ENCODE assay signal across 1 cellular context in the genomic region with DNA sequence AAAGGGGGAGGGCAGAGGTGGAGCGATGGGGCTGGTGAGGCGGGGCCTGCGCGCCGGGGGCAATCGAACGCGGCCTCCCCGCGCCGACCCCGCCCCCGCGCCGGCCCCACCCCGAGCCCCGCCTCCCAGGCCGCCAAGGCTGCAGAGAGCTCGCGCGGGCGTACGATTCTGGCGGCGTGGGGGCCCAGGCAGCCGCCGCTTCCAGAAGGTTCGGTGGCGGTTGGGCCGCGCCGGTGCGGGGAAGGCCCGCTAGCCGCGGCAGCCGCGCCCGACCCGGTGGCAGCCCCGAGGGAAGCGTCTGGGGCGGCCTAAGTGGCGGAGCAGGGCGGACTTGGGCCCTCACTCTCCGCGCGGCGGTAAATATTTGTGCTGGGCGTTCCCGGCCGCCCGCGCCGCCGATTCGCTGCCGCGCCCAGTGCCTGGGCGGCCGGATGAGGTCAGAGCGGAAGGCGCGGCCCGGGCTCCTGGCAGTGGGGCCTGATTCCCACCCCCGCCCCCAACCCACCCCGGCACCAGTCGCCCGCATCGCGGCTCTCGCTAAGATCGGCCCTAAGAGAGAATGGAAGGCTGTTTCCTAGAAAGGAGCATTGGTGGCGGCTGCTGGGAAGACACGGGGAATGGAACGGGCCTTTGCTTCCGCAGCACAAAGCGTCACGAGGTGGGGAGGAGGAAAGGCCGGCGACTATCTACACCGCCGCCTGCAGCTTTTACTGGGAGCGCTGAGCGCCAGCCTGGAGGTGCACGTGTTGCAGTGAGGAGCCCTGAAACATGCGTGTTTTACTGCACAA.
TF ChIP-seq lines count a peak whose summit lies in the region.

A gene with protein sequence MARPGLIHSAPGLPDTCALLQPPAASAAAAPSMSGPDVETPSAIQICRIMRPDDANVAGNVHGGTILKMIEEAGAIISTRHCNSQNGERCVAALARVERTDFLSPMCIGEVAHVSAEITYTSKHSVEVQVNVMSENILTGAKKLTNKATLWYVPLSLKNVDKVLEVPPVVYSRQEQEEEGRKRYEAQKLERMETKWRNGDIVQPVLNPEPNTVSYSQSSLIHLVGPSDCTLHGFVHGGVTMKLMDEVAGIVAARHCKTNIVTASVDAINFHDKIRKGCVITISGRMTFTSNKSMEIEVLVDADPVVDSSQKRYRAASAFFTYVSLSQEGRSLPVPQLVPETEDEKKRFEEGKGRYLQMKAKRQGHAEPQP (minus strand): TSS at position 368 of the 788 bp plus-strand sequence. CDS start 368 bp downstream, outside the sequence.

TF ChIP-seq in K562, 482 proteins besides CTCF, POLR2A, EP300 and RAD21 (continued from another document and continues in another):
- TF ChIP-seq, protein P1, sequence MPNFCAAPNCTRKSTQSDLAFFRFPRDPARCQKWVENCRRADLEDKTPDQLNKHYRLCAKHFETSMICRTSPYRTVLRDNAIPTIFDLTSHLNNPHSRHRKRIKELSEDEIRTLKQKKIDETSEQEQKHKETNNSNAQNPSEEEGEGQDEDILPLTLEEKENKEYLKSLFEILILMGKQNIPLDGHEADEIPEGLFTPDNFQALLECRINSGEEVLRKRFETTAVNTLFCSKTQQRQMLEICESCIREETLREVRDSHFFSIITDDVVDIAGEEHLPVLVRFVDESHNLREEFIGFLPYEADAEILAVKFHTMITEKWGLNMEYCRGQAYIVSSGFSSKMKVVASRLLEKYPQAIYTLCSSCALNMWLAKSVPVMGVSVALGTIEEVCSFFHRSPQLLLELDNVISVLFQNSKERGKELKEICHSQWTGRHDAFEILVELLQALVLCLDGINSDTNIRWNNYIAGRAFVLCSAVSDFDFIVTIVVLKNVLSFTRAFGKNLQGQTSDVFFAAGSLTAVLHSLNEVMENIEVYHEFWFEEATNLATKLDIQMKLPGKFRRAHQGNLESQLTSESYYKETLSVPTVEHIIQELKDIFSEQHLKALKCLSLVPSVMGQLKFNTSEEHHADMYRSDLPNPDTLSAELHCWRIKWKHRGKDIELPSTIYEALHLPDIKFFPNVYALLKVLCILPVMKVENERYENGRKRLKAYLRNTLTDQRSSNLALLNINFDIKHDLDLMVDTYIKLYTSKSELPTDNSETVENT (CRISPR knock-in tag; IDR thresholded peaks at IDR 0.05): peak; percentile 77
- TF ChIP-seq SMARCE1 (IDR thresholded peaks at IDR 0.05) (peak; percentile 69; the same call in 1 of the 2 replicates), U2AF1 (optimal IDR thresholded peaks at IDR 0.05; ENCODE audit: low read depth, low read length) (no peak), TCF3 (CRISPR knock-in tag; IDR thresholded peaks at IDR 0.05) (peak; percentile 22; the same call in 1 of the 2 replicates), SMARCC2 (IDR thresholded peaks at IDR 0.05; ENCODE audit: low read depth) (peak; percentile 47; the same call in 1 of the 2 replicates), IFI16 (CRISPR knock-in tag; IDR thresholded peaks at IDR 0.05) (no peak), ARHGAP35 (IDR thresholded peaks at IDR 0.05; ENCODE audit: partially characterized antibody) (no peak), ESRRA (IDR thresholded peaks at IDR 0.05; ENCODE audit: borderline replicate concordance, low read depth) (peak; percentile 6; the same call in 1 of the 2 replicates), ZNF76 (CRISPR knock-in tag; IDR thresholded peaks at IDR 0.05; ENCODE audit: borderline replicate concordance) (no peak), SRSF1 (IDR thresholded peaks at IDR 0.05; ENCODE audit: low read depth, low read length) (no peak), RHOXF2B (CRISPR knock-in tag; conservative IDR thresholded peaks at IDR 0.05) (no peak), ZBTB17 (CRISPR knock-in tag; IDR thresholded peaks at IDR 0.05) (no peak), NBN (IDR thresholded peaks at IDR 0.05; ENCODE audit: low read depth) (peak; percentile 63; the same call in 1 of the 2 replicates), DNMT1 (IDR thresholded peaks at IDR 0.05) (no peak), GABPB2 (CRISPR knock-in tag; conservative IDR thresholded peaks at IDR 0.05) (no peak), ZBED1 (IDR thresholded peaks at IDR 0.05) (no peak), RBM39 (optimal IDR thresholded peaks at IDR 0.05; ENCODE audit: low read depth, low read length) (peak; percentile 92), TEAD4 (IDR thresholded peaks at IDR 0.05; ENCODE audit: low read length) (peak; percentile 6; the same call in 1 of the 2 replicates), TEAD4 (CRISPR knock-in tag; IDR thresholded peaks at IDR 0.05; ENCODE audit: borderline replicate concordance) (peak; percentile 63; the same call in 1 of the 2 replicates), ZNF239 (CRISPR knock-in tag; IDR thresholded peaks at IDR 0.05) (no peak), CBFA2T2 (conservative IDR thresholded peaks at IDR 0.05) (peak; percentile 27; the same call in 1 of the 2 replicates), ARID2 (IDR thresholded peaks at IDR 0.05) (no peak)
- TF ChIP-seq, protein P2, sequence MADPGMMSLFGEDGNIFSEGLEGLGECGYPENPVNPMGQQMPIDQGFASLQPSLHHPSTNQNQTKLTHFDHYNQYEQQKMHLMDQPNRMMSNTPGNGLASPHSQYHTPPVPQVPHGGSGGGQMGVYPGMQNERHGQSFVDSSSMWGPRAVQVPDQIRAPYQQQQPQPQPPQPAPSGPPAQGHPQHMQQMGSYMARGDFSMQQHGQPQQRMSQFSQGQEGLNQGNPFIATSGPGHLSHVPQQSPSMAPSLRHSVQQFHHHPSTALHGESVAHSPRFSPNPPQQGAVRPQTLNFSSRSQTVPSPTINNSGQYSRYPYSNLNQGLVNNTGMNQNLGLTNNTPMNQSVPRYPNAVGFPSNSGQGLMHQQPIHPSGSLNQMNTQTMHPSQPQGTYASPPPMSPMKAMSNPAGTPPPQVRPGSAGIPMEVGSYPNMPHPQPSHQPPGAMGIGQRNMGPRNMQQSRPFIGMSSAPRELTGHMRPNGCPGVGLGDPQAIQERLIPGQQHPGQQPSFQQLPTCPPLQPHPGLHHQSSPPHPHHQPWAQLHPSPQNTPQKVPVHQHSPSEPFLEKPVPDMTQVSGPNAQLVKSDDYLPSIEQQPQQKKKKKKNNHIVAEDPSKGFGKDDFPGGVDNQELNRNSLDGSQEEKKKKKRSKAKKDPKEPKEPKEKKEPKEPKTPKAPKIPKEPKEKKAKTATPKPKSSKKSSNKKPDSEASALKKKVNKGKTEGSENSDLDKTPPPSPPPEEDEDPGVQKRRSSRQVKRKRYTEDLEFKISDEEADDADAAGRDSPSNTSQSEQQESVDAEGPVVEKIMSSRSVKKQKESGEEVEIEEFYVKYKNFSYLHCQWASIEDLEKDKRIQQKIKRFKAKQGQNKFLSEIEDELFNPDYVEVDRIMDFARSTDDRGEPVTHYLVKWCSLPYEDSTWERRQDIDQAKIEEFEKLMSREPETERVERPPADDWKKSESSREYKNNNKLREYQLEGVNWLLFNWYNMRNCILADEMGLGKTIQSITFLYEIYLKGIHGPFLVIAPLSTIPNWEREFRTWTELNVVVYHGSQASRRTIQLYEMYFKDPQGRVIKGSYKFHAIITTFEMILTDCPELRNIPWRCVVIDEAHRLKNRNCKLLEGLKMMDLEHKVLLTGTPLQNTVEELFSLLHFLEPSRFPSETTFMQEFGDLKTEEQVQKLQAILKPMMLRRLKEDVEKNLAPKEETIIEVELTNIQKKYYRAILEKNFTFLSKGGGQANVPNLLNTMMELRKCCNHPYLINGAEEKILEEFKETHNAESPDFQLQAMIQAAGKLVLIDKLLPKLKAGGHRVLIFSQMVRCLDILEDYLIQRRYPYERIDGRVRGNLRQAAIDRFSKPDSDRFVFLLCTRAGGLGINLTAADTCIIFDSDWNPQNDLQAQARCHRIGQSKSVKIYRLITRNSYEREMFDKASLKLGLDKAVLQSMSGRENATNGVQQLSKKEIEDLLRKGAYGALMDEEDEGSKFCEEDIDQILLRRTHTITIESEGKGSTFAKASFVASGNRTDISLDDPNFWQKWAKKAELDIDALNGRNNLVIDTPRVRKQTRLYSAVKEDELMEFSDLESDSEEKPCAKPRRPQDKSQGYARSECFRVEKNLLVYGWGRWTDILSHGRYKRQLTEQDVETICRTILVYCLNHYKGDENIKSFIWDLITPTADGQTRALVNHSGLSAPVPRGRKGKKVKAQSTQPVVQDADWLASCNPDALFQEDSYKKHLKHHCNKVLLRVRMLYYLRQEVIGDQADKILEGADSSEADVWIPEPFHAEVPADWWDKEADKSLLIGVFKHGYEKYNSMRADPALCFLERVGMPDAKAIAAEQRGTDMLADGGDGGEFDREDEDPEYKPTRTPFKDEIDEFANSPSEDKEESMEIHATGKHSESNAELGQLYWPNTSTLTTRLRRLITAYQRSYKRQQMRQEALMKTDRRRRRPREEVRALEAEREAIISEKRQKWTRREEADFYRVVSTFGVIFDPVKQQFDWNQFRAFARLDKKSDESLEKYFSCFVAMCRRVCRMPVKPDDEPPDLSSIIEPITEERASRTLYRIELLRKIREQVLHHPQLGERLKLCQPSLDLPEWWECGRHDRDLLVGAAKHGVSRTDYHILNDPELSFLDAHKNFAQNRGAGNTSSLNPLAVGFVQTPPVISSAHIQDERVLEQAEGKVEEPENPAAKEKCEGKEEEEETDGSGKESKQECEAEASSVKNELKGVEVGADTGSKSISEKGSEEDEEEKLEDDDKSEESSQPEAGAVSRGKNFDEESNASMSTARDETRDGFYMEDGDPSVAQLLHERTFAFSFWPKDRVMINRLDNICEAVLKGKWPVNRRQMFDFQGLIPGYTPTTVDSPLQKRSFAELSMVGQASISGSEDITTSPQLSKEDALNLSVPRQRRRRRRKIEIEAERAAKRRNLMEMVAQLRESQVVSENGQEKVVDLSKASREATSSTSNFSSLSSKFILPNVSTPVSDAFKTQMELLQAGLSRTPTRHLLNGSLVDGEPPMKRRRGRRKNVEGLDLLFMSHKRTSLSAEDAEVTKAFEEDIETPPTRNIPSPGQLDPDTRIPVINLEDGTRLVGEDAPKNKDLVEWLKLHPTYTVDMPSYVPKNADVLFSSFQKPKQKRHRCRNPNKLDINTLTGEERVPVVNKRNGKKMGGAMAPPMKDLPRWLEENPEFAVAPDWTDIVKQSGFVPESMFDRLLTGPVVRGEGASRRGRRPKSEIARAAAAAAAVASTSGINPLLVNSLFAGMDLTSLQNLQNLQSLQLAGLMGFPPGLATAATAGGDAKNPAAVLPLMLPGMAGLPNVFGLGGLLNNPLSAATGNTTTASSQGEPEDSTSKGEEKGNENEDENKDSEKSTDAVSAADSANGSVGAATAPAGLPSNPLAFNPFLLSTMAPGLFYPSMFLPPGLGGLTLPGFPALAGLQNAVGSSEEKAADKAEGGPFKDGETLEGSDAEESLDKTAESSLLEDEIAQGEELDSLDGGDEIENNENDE (IDR thresholded peaks at IDR 0.05; ENCODE audit: low read depth, low read length): no peak
- TF ChIP-seq, protein P3, sequence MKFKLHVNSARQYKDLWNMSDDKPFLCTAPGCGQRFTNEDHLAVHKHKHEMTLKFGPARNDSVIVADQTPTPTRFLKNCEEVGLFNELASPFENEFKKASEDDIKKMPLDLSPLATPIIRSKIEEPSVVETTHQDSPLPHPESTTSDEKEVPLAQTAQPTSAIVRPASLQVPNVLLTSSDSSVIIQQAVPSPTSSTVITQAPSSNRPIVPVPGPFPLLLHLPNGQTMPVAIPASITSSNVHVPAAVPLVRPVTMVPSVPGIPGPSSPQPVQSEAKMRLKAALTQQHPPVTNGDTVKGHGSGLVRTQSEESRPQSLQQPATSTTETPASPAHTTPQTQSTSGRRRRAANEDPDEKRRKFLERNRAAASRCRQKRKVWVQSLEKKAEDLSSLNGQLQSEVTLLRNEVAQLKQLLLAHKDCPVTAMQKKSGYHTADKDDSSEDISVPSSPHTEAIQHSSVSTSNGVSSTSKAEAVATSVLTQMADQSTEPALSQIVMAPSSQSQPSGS (CRISPR knock-in tag; IDR thresholded peaks at IDR 0.05): peak; percentile 79
- TF ChIP-seq, protein P4, sequence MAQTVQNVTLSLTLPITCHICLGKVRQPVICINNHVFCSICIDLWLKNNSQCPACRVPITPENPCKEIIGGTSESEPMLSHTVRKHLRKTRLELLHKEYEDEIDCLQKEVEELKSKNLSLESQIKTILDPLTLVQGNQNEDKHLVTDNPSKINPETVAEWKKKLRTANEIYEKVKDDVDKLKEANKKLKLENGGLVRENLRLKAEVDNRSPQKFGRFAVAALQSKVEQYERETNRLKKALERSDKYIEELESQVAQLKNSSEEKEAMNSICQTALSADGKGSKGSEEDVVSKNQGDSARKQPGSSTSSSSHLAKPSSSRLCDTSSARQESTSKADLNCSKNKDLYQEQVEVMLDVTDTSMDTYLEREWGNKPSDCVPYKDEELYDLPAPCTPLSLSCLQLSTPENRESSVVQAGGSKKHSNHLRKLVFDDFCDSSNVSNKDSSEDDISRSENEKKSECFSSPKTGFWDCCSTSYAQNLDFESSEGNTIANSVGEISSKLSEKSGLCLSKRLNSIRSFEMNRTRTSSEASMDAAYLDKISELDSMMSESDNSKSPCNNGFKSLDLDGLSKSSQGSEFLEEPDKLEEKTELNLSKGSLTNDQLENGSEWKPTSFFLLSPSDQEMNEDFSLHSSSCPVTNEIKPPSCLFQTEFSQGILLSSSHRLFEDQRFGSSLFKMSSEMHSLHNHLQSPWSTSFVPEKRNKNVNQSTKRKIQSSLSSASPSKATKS (CRISPR knock-in tag; IDR thresholded peaks at IDR 0.05): no peak
- TF ChIP-seq, protein P5, sequence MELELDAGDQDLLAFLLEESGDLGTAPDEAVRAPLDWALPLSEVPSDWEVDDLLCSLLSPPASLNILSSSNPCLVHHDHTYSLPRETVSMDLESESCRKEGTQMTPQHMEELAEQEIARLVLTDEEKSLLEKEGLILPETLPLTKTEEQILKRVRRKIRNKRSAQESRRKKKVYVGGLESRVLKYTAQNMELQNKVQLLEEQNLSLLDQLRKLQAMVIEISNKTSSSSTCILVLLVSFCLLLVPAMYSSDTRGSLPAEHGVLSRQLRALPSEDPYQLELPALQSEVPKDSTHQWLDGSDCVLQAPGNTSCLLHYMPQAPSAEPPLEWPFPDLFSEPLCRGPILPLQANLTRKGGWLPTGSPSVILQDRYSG (tag; conservative IDR thresholded peaks at IDR 0.05; ENCODE audit: low read depth): no peak
- TF ChIP-seq, protein P6, sequence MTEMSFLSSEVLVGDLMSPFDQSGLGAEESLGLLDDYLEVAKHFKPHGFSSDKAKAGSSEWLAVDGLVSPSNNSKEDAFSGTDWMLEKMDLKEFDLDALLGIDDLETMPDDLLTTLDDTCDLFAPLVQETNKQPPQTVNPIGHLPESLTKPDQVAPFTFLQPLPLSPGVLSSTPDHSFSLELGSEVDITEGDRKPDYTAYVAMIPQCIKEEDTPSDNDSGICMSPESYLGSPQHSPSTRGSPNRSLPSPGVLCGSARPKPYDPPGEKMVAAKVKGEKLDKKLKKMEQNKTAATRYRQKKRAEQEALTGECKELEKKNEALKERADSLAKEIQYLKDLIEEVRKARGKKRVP (CRISPR knock-in tag; IDR thresholded peaks at IDR 0.05): 0 out of 2 replicates have a peak, but pooled peaks have one; percentile 19
- TF ChIP-seq, protein P7, sequence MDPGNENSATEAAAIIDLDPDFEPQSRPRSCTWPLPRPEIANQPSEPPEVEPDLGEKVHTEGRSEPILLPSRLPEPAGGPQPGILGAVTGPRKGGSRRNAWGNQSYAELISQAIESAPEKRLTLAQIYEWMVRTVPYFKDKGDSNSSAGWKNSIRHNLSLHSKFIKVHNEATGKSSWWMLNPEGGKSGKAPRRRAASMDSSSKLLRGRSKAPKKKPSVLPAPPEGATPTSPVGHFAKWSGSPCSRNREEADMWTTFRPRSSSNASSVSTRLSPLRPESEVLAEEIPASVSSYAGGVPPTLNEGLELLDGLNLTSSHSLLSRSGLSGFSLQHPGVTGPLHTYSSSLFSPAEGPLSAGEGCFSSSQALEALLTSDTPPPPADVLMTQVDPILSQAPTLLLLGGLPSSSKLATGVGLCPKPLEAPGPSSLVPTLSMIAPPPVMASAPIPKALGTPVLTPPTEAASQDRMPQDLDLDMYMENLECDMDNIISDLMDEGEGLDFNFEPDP (CRISPR knock-in tag; IDR thresholded peaks at IDR 0.05): 0 out of 2 replicates have a peak, but pooled peaks have one; percentile 19
